In genomic region chr16:89917773-89918452, GRCh38 we compare ENCODE assay signal across 8 cellular contexts. TPM values are rescaled to one million over a fixed set of nuclear protein-coding genes. Genes with fewer than 3 reads are reported as not detected.
A peak's percentile ranks its signal among the peaks of the same experiment; 100 is the strongest.
DNase-seq lines count a peak whose midpoint lies in the region; ATAC-seq and TF ChIP-seq lines count a peak whose summit lies in the region.

No MANE protein-coding gene starts in this region.

- H3K9me3 Mint-ChIP-seq in endodermal cell: no peaks in the 10 kb centered on the region

- H3K9ac ChIP-seq in endodermal cell (ENCODE audit: extremely low read depth, low read length, poor library complexity, severe bottlenecking) (peak overlapping the region; percentile 41), muscle layer of colon (ENCODE audit: low read length) (no peak overlapping the region)

- H3K27ac Mint-ChIP-seq in endodermal cell: no peak overlapping the region

- WGBS in endodermal cell (ENCODE audit: insufficient coverage in 1 of 2, insufficient read length in 1 of 2), 2 experiments: 7 to 8% methylated on average over 10 to 39 of the region's 39 CpGs

- peak; percentile 52 for TF ChIP-seq POLR2A in GM18951 (IDR thresholded peaks at IDR 0.05; ENCODE audit: extremely low read depth, insufficient read depth, insufficient read length)

- TF ChIP-seq CTCF in endodermal cell (conservative IDR thresholded peaks at IDR 0.05): no peak

- peak; percentile 70 for DNase-seq in AG08395 (ENCODE audit: low spot score)
- peak; percentile 91 for DNase-seq in NCI-H82 (lab: John Stamatoyannopoulos, UW)
- DNase-seq in activated CD8-positive, alpha-beta memory T cell treated with anti-CD3 and anti-CD28 coated beads for 24 hours: peak; percentile 89
- peak; percentile 83 for DNase-seq in endodermal cell
- DNase-seq in stimulated activated CD8-positive, alpha-beta memory T cell treated with anti-CD3 and anti-CD28 coated beads, Interleukin-7, amount 100 ng/mL, for 4 hours (ENCODE audit: low read depth in 2 of 2): peak; percentile 21 to 71

- no peaks in the 10 kb centered on the region for H3K4me1 ChIP-seq in endodermal cell (ENCODE audit: control insufficient read depth, insufficient read depth, low read length)
- H3K4me1 ChIP-seq in muscle layer of colon (ENCODE audit: insufficient read depth, low read length): peaks cover 24% of the 10 kb centered on the region

- peak overlapping the region; percentile 60 for H3K4me3 Mint-ChIP-seq in endodermal cell

- H3K4me3 ChIP-seq in endodermal cell (ENCODE audit: low read length): peak overlapping the region; percentile 73
- H3K4me3 ChIP-seq in muscle layer of colon (ENCODE audit: low read depth in 1 of 2, low read length in 2 of 2): peak overlapping the region; percentile 38 to 52

- H3K27me3 ChIP-seq in endodermal cell (ENCODE audit: control insufficient read depth, insufficient read depth, low read length, poor library complexity, severe bottlenecking): no peaks in the 10 kb centered on the region
- peaks cover 0 to 5% of the 10 kb centered on the region in 2 donors for H3K27me3 ChIP-seq in muscle layer of colon (ENCODE audit: control insufficient read depth in 1 of 2, insufficient read depth in 2 of 2, low read length in 2 of 2)

- H3K36me3 ChIP-seq in endodermal cell (ENCODE audit: control insufficient read depth, insufficient read depth, low read length): peaks cover 6% of the 10 kb centered on the region
- no peaks in the 10 kb centered on the region for H3K36me3 ChIP-seq in muscle layer of colon (ENCODE audit: insufficient read depth, low read length)

- in situ Hi-C loops in GM18951 (cut with MboI; ENCODE audit: low sequenced_read_pairs, unreplicated experiment): no loop called here

- H3K27ac ChIP-seq in endodermal cell (ENCODE audit: low read depth, low read length) (no peak overlapping the region), muscle layer of colon (ENCODE audit: low read depth, low read length) (no peak overlapping the region)

- H3K36me3 Mint-ChIP-seq in endodermal cell (ENCODE audit: low read depth): peaks cover 4% of the 10 kb centered on the region

- peaks cover 12% of the 10 kb centered on the region for H3K4me1 Mint-ChIP-seq in endodermal cell

- peak; percentile 67 for ATAC-seq in HG03196 (IDR thresholded peaks at IDR 0.05; ENCODE audit: unreplicated experiment)

- H3K9me3 ChIP-seq in endodermal cell (ENCODE audit: control insufficient read depth, low read length) (no peaks in the 10 kb centered on the region), muscle layer of colon (ENCODE audit: low read length) (no peaks in the 10 kb centered on the region)

- peaks cover 22% of the 10 kb centered on the region for H3K27me3 Mint-ChIP-seq in endodermal cell (ENCODE audit: insufficient read depth)

RNA-seq across cellular contexts. Expression of gene MC1R, which starts 0.7 kb away (rescaled TPM):
- total RNA-seq in endodermal cell: 1 to 10 TPM; 3.4 to 4.8 TPM
- 2.7 TPM for polyA plus RNA-seq in endodermal cell (2013, experiment 1 of 2)
- 2.9 TPM for polyA plus RNA-seq in endodermal cell (2013, experiment 2 of 2)

RNA-seq across cellular contexts. Expression of gene TUBB3, which starts 5.2 kb away (rescaled TPM):
- total RNA-seq in endodermal cell: 100 to 1,000 TPM; 109 to 140 TPM
- polyA plus RNA-seq in endodermal cell (2013, experiment 1 of 2): 466 TPM
- 448 TPM for polyA plus RNA-seq in endodermal cell (2013, experiment 2 of 2)

RNA-seq across cellular contexts. Expression of gene DEF8, which starts 30.6 kb away (rescaled TPM):
- total RNA-seq in endodermal cell: 10 to 100 TPM; 74.9 to 81.2 TPM
- polyA plus RNA-seq in endodermal cell (2013, experiment 1 of 2): 53.8 TPM
- 53.3 TPM for polyA plus RNA-seq in endodermal cell (2013, experiment 2 of 2)

RNA-seq across cellular contexts. Expression of gene TCF25, which starts 44.5 kb away (rescaled TPM):
- 100 to 1,000 TPM; 172 to 176 TPM for total RNA-seq in endodermal cell
- 131 TPM for polyA plus RNA-seq in endodermal cell (2013, experiment 1 of 2)
- 130 TPM for polyA plus RNA-seq in endodermal cell (2013, experiment 2 of 2)
